ENCODE assay signal across 15 cellular contexts in the genomic region with DNA sequence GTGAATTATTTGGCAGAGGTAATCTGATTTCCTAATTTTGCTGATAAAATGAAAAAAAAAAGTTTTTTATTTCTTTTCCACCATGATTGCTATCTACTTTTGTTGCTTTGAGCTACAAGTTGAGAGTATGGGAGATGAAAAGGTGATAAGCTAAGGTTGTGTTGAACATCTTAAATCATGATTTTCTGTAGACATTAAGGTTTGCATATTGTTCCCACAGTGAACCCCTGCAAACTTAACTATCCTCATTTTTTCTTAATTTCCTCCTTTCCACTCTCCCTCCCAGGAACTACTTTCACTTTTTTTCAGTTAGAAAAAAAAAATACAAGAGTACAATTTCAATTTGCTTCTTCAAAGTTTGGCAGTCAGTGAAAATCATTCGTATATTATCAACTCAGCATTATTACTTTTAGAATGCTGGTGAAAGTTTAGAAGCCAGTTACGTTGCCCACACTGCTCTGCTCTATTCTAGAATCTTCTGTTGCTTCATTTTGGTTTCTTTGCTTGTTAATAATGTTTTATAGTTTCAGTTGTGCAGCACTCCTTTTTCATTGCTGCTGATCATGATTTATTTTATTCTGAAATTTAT.
DNase-seq lines count a peak whose midpoint lies in the region; ATAC-seq and TF ChIP-seq lines count a peak whose summit lies in the region.
"Had no signal": no experiment of that assay in that cellular context is flagged by ENCODE, and none has a peak within 500 bp of the region (broad histone marks: within the 10 kb centered on the region; RNA-seq: fewer than 3 reads in every experiment).

No MANE protein-coding gene starts in this region.

- no peak for TF ChIP-seq CTCF in GM23338 (conservative IDR thresholded peaks at IDR 0.05; ENCODE audit: low read depth in 2 of 2)
- no peak for TF ChIP-seq CTCF in parathyroid adenoma (IDR thresholded peaks at IDR 0.05)
- no peak for TF ChIP-seq CTCF in ascending aorta (IDR thresholded peaks at IDR 0.05)

- H4K20me1 ChIP-seq in GM23338 (replicated peaks; ENCODE audit: insufficient read depth) = no peaks in the 10 kb centered on the region
- H4K20me1 ChIP-seq: BLaER1 had no signal

- no peaks in the 10 kb centered on the region for H3K36me3 Mint-ChIP-seq in GM23338 (ENCODE audit: low read depth)
- H3K36me3 Mint-ChIP-seq: CD14-positive monocyte; CD4-positive, alpha-beta memory T cell had no signal

- peak overlapping the region; percentile 45 for H2AFZ ChIP-seq in ACC112 (ENCODE audit: low read length, unreplicated experiment)
- H2AFZ ChIP-seq in GM23338 = no peak overlapping the region
- H2AFZ ChIP-seq in parathyroid adenoma = peak overlapping the region; percentile 21

- H3K27me3 ChIP-seq in ACC112 (ENCODE audit: insufficient read depth, low read length) (no peaks in the 10 kb centered on the region), GM23338 (ENCODE audit: insufficient read depth) (no peaks in the 10 kb centered on the region), parathyroid adenoma (ENCODE audit: control insufficient read depth, insufficient read depth, low read length) (no peaks in the 10 kb centered on the region), ascending aorta (no peaks in the 10 kb centered on the region), right cardiac atrium (ENCODE audit: control insufficient read depth, insufficient read depth) (no peaks in the 10 kb centered on the region)
- H3K27me3 ChIP-seq: BLaER1 had no signal

- no peaks in the 10 kb centered on the region for H3K27me3 Mint-ChIP-seq in GM23338 (ENCODE audit: insufficient read depth, low read depth, poor library complexity)

- DNase-seq in GM23338 (ENCODE audit: low spot score) (no peak), SK-N-MC (ENCODE audit: low read depth, low spot score) (peak; percentile 68), ascending aorta (ENCODE audit: low spot score in 2 of 2) (no peak), T1000 (lab: John Stamatoyannopoulos, UW) (no peak), right cardiac atrium (no peak)
- DNase-seq: CD4-positive, alpha-beta memory T cell; DMS79; GDM1; HCEC 1CT; Karpas-422; KBM-7 had no signal

- H3K4me2 ChIP-seq in GM23338 (no peak overlapping the region), parathyroid adenoma (ENCODE audit: low read length) (no peak overlapping the region)
- H3K4me2 ChIP-seq: BLaER1 had no signal

- no peaks in the 10 kb centered on the region for H3F3A ChIP-seq in GM23338 (replicated peaks; ENCODE audit: low read depth)

- no peaks in the 10 kb centered on the region for H3K9me3 Mint-ChIP-seq in GM23338

- H3K79me2 ChIP-seq in ACC112 (ENCODE audit: control insufficient read depth, insufficient read depth, low read length, unreplicated experiment) = no peaks in the 10 kb centered on the region
- H3K79me2 ChIP-seq in GM23338 (replicated peaks; ENCODE audit: insufficient read depth) = no peaks in the 10 kb centered on the region
- no peaks in the 10 kb centered on the region for H3K79me2 ChIP-seq in parathyroid adenoma

- H3K36me3 ChIP-seq in ACC112 (ENCODE audit: insufficient read depth, low read length) = no peaks in the 10 kb centered on the region
- H3K36me3 ChIP-seq in GM23338 (ENCODE audit: insufficient read depth) = no peaks in the 10 kb centered on the region
- peaks cover 9% of the 10 kb centered on the region; the same call in 1 of the 2 replicates for H3K36me3 ChIP-seq in SK-N-MC (ENCODE audit: insufficient read depth, low read length)
- no peaks in the 10 kb centered on the region for H3K36me3 ChIP-seq in parathyroid adenoma (ENCODE audit: control insufficient read depth, insufficient read depth, low read length)
- H3K36me3 ChIP-seq in ascending aorta = no peaks in the 10 kb centered on the region
- H3K36me3 ChIP-seq: BLaER1 had no signal

- H3K9me3 ChIP-seq in SK-N-MC (ENCODE audit: low read depth, low read length) (no peaks in the 10 kb centered on the region), parathyroid adenoma (ENCODE audit: control insufficient read depth, low read length) (no peaks in the 10 kb centered on the region), ascending aorta (no peaks in the 10 kb centered on the region), right cardiac atrium (ENCODE audit: control insufficient read depth, low read length) (no peaks in the 10 kb centered on the region)
- H3K9me3 ChIP-seq: BLaER1 had no signal

- no peaks in the 10 kb centered on the region for H3K9me2 ChIP-seq in GM23338 (ENCODE audit: insufficient read depth)

- H3K27ac ChIP-seq in ACC112 (ENCODE audit: low read depth, low read length) (peak overlapping the region; percentile 99; the same call in 1 of the 2 replicates), GM23338 (ENCODE audit: low read depth) (no peak overlapping the region), SK-N-MC (peak overlapping the region; percentile 100), parathyroid adenoma (no peak overlapping the region), ascending aorta (no peak overlapping the region), right cardiac atrium (ENCODE audit: low read length) (no peak overlapping the region)
- H3K27ac ChIP-seq: BLaER1 had no signal

- whole genome bisulfite sequencing in right cardiac atrium = 42% methylated on average over 2 of the region's 2 CpGs

- H3K27ac Mint-ChIP-seq in GM23338 = peak overlapping the region; percentile 29; the same call in 1 of the 2 replicates
- H3K27ac Mint-ChIP-seq: CD14-positive monocyte; CD4-positive, alpha-beta memory T cell had no signal

- H3K4me1 ChIP-seq in ACC112 (ENCODE audit: control insufficient read depth, insufficient read depth, low read length, unreplicated experiment) = peaks cover 74% of the 10 kb centered on the region
- H3K4me1 ChIP-seq in GM23338 (ENCODE audit: insufficient read depth) = peaks cover 28% of the 10 kb centered on the region
- H3K4me1 ChIP-seq in parathyroid adenoma = peaks cover 6% of the 10 kb centered on the region
- no peaks in the 10 kb centered on the region for H3K4me1 ChIP-seq in ascending aorta
- H3K4me1 ChIP-seq in right cardiac atrium (ENCODE audit: control insufficient read depth, insufficient read depth, low read length) = no peaks in the 10 kb centered on the region

- H3K4me3 Mint-ChIP-seq in GM23338 = no peak overlapping the region
- H3K4me3 Mint-ChIP-seq: CD14-positive monocyte; CD4-positive, alpha-beta memory T cell had no signal

- H3K9ac ChIP-seq in SK-N-MC (ENCODE audit: insufficient read length) = peak overlapping the region; percentile 83
- no peak overlapping the region for H3K9ac ChIP-seq in parathyroid adenoma
- H3K9ac ChIP-seq: BLaER1 had no signal

- H3K4me1 Mint-ChIP-seq in GM23338 = peaks cover 34% of the 10 kb centered on the region

- intact Hi-C loops in ascending aorta (cut with DNase I) (no loop called here), right cardiac atrium (cut with DNase I) (no loop called here)

- ATAC-seq in GM23338 = no peak
- no peak for ATAC-seq in right cardiac atrium

- H3K4me3 ChIP-seq in ACC112 (ENCODE audit: low read depth, low read length) (peak overlapping the region; percentile 32; the same call in 1 of the 2 replicates), GM23338 (no peak overlapping the region), SK-N-MC (peak overlapping the region; percentile 54), parathyroid adenoma (ENCODE audit: low read depth, low read length) (no peak overlapping the region), ascending aorta (no peak overlapping the region), right cardiac atrium (ENCODE audit: low read length) (no peak overlapping the region)
- H3K4me3 ChIP-seq: BLaER1 had no signal

TF ChIP-seq in GM23338, 12 proteins besides CTCF, POLR2A, EP300 and RAD21 (continues in another document):
- no peak for TF ChIP-seq POLR2AphosphoS5 (IDR thresholded peaks at IDR 0.05; ENCODE audit: low read depth)
- TF ChIP-seq EZH2phosphoT487 (IDR thresholded peaks at IDR 0.05; ENCODE audit: unreplicated experiment) = no peak
- TF ChIP-seq, protein P1, sequence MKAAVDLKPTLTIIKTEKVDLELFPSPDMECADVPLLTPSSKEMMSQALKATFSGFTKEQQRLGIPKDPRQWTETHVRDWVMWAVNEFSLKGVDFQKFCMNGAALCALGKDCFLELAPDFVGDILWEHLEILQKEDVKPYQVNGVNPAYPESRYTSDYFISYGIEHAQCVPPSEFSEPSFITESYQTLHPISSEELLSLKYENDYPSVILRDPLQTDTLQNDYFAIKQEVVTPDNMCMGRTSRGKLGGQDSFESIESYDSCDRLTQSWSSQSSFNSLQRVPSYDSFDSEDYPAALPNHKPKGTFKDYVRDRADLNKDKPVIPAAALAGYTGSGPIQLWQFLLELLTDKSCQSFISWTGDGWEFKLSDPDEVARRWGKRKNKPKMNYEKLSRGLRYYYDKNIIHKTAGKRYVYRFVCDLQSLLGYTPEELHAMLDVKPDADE (IDR thresholded peaks at IDR 0.05) = no peak
- TF ChIP-seq, protein P2, sequence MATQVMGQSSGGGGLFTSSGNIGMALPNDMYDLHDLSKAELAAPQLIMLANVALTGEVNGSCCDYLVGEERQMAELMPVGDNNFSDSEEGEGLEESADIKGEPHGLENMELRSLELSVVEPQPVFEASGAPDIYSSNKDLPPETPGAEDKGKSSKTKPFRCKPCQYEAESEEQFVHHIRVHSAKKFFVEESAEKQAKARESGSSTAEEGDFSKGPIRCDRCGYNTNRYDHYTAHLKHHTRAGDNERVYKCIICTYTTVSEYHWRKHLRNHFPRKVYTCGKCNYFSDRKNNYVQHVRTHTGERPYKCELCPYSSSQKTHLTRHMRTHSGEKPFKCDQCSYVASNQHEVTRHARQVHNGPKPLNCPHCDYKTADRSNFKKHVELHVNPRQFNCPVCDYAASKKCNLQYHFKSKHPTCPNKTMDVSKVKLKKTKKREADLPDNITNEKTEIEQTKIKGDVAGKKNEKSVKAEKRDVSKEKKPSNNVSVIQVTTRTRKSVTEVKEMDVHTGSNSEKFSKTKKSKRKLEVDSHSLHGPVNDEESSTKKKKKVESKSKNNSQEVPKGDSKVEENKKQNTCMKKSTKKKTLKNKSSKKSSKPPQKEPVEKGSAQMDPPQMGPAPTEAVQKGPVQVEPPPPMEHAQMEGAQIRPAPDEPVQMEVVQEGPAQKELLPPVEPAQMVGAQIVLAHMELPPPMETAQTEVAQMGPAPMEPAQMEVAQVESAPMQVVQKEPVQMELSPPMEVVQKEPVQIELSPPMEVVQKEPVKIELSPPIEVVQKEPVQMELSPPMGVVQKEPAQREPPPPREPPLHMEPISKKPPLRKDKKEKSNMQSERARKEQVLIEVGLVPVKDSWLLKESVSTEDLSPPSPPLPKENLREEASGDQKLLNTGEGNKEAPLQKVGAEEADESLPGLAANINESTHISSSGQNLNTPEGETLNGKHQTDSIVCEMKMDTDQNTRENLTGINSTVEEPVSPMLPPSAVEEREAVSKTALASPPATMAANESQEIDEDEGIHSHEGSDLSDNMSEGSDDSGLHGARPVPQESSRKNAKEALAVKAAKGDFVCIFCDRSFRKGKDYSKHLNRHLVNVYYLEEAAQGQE (IDR thresholded peaks at IDR 0.05; ENCODE audit: unreplicated experiment) = no peak
- TF ChIP-seq ZNF114 (CRISPR knock-in tag; IDR thresholded peaks at IDR 0.05) = no peak
- TF ChIP-seq STAT1 (IDR thresholded peaks at IDR 0.05; ENCODE audit: unreplicated experiment) = no peak

Comparison
In these comparisons a context has a peak if more than half of its experiments do, and no peak if none do; other contexts are left out.
1. H3K27ac ChIP-seq: peak in ACC112 (single experiment) and SK-N-MC (single experiment); none in GM23338 (single experiment), parathyroid adenoma (single experiment), ascending aorta (0 of 2) and right cardiac atrium (single experiment).
2. H3K4me3 ChIP-seq: peak in ACC112 (single experiment) and SK-N-MC (single experiment); none in GM23338 (single experiment), parathyroid adenoma (single experiment), ascending aorta (0 of 2) and right cardiac atrium (single experiment).